Comparison of ENCODE assay signal across 12 cellular contexts in the genomic region with DNA sequence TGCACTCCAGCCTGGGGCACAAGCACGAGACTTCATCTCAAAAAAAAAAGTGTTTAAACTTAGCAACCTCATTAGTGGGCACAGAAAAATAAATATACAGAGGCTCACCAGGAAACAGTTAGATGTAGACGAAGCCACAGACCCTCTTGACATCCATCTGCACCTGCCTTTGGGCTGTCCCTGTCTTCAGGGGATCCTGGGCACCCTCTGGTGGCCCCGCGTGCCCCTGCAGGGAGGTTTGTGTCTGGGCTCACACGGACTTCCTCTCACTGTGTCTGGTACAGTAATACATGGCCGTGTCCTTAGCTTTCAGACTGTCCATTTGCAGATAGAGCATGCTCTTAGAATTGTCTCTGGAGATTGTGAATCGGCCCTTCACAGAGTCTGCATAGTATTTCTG.
DNase-seq lines count a peak whose midpoint lies in the region; ATAC-seq, FAIRE-seq and TF ChIP-seq lines count a peak whose summit lies in the region.
"Had no signal": no experiment of that assay in that cellular context is flagged by ENCODE, and none has a peak within 500 bp of the region (broad histone marks: within the 10 kb centered on the region; RNA-seq: fewer than 3 reads in every experiment).

No MANE protein-coding gene starts in this region.

- no peaks in the 10 kb centered on the region for H3K79me2 ChIP-seq in K562 (ENCODE audit: control insufficient read depth, insufficient read depth, low read length)

- H3K27ac Mint-ChIP-seq in activated B cell treated with CpG ODN at 0.5 μM for 24 hours, result no peak overlapping the region
- H3K27ac Mint-ChIP-seq: brain had no signal

- FAIRE-seq in K562 (lab: Jason Lieb, UNC), result no peak
- FAIRE-seq: GM19239 had no signal

- H3K4me3 ChIP-seq in K562, result no peak overlapping the region
- H3K4me3 ChIP-seq in upper lobe of right lung, result no peak overlapping the region

- WGBS in K562 (ENCODE audit: insufficient coverage, low coverage, missing lambda C conversion rate), result 3% methylated on average over 7 of the region's 7 CpGs

- H3K4me3 Mint-ChIP-seq in activated B cell treated with CpG ODN at 0.5 μM for 24 hours, result no peak overlapping the region
- H3K4me3 Mint-ChIP-seq: brain had no signal

- no peak for TF ChIP-seq CTCF in activated B cell treated with CpG ODN at 0.5 μM for 24 hours (IDR thresholded peaks at IDR 0.05)
- peak; percentile 41 to 46 (median 45) for TF ChIP-seq CTCF in K562 (IDR thresholded peaks at IDR 0.05 in 2 of 3, conservative IDR thresholded peaks at IDR 0.05 in 1 of 3; ENCODE audit: insufficient read depth in 2 of 3, low read depth in 1 of 3, low read length in 3 of 3)
- TF ChIP-seq CTCF in upper lobe of right lung (IDR thresholded peaks at IDR 0.05), result peak; percentile 19

- in situ Hi-C loops in K562 (cut with MboI), result no loop called here

- POLR2A ChIA-PET in activated B cell treated with CpG ODN at 0.5 μM for 24 hours (lab: Charles Lee), result no interaction called here
- POLR2A ChIA-PET in K562 (lab: Yijun Ruan, JAX), result no interaction called here

- peaks cover 10% of the 10 kb centered on the region for H3K4me1 Mint-ChIP-seq in activated B cell treated with CpG ODN at 0.5 μM for 24 hours
- H3K4me1 Mint-ChIP-seq: brain had no signal

- H3K9me3 ChIP-seq in K562 (replicated peaks; ENCODE audit: control insufficient read depth, insufficient read depth, low read depth, low read length) (no peaks in the 10 kb centered on the region), upper lobe of right lung (no peaks in the 10 kb centered on the region)

- H2AFZ ChIP-seq in K562 (ENCODE audit: low read depth, low read length), result no peak overlapping the region

- intact Hi-C loops in activated B cell treated with CpG ODN at 0.5 μM for 24 hours (cut with micrococcal nuclease), result no loop called here
- intact Hi-C loops in K562 (cut with micrococcal nuclease), result no loop called here
- intact Hi-C loops in upper lobe of right lung (cut with DNase I), result no loop called here

- H3K36me3 ChIP-seq in K562 (ENCODE audit: control insufficient read depth, insufficient read depth, low read length) (no peaks in the 10 kb centered on the region), upper lobe of right lung (no peaks in the 10 kb centered on the region)

- no peaks in the 10 kb centered on the region for H3K4me1 ChIP-seq in K562 (replicated peaks in 1 of 2; ENCODE audit: control insufficient read depth in 2 of 2, insufficient read depth in 2 of 2, low read length in 2 of 2)
- H3K4me1 ChIP-seq in upper lobe of right lung, result no peaks in the 10 kb centered on the region

- H3K4me2 ChIP-seq in K562 (ENCODE audit: insufficient read depth, low read length), result no peak overlapping the region

- no peaks in the 10 kb centered on the region for H4K20me1 ChIP-seq in K562 (replicated peaks; ENCODE audit: control insufficient read depth, insufficient read depth, low read length)

- TF ChIP-seq RAD21 in K562 (CRISPR knock-in tag; conservative IDR thresholded peaks at IDR 0.05 in 1 of 2, IDR thresholded peaks at IDR 0.05 in 1 of 2), result peak in 1 of 2 experiments; percentile 12; a peak in 1 of 4 replicates

- H3K9ac ChIP-seq in K562 (ENCODE audit: insufficient read depth in 1 of 2, low read depth in 2 of 2, low read length in 2 of 2), result no peak overlapping the region

- TF ChIP-seq EP300 in K562 (IDR thresholded peaks at IDR 0.05; ENCODE audit: low read length), result no peak

- H3K9me3 Mint-ChIP-seq in activated B cell treated with CpG ODN at 0.5 μM for 24 hours, result no peaks in the 10 kb centered on the region

- peak; percentile 87 for ATAC-seq in activated B cell treated with CpG ODN at 0.5 μM for 24 hours (ENCODE audit: low read depth)
- ATAC-seq in K562, result peak; percentile 80
- ATAC-seq in upper lobe of right lung, result peak; percentile 52
- no peak for ATAC-seq in HG03045 (IDR thresholded peaks at IDR 0.05; ENCODE audit: unreplicated experiment)
- ATAC-seq in HG03521 (IDR thresholded peaks at IDR 0.05; ENCODE audit: unreplicated experiment), result no peak
- ATAC-seq in GM18909 (IDR thresholded peaks at IDR 0.05; ENCODE audit: poor library complexity, unreplicated experiment), result no peak

- no peak overlapping the region for H3K27ac ChIP-seq in K562 (ENCODE audit: extremely low read depth, low read depth, low read length)
- no peak overlapping the region for H3K27ac ChIP-seq in upper lobe of right lung

- CTCF ChIA-PET in activated B cell treated with CpG ODN at 0.5 μM for 24 hours (lab: Charles Lee), result interaction anchor here (1.0 to 1.5 kb wide), 4 partner anchors 35 to 87 kb away, joined by 3 to 5 read pairs (median 4); no protein-coding TSS in a partner anchor
- CTCF ChIA-PET in K562 (lab: Yijun Ruan, JAX; ENCODE audit: low intra/inter-chr PET ratio), result no interaction called here

- H3K27me3 ChIP-seq in K562 (ENCODE audit: control insufficient read depth in 2 of 2, insufficient read depth in 2 of 2, low read length in 2 of 2) (no peaks in the 10 kb centered on the region), upper lobe of right lung (peaks cover 26% of the 10 kb centered on the region)

- no TSS peak for BruUV-seq in K562 (replicated peaks; lab: Mats Ljungman, UMichigan)

- H3K9me1 ChIP-seq in K562 (ENCODE audit: control insufficient read depth, insufficient read depth, low read length), result no peaks in the 10 kb centered on the region

- no peak for TF ChIP-seq POLR2A in K562 (conservative IDR thresholded peaks at IDR 0.05)

- H3K36me3 Mint-ChIP-seq in activated B cell treated with CpG ODN at 0.5 μM for 24 hours (ENCODE audit: low read depth), result no peaks in the 10 kb centered on the region
- H3K36me3 Mint-ChIP-seq: brain had no signal

- peak; percentile 52 for DNase-seq in activated gamma-delta T cell treated with Interleukin-2 at 50 U/mL for 16 hours
- no peak for DNase-seq in activated gamma-delta T cell (lab: John Stamatoyannopoulos, UW)
- peak; percentile 39 for DNase-seq in activated B cell treated with CpG ODN at 0.5 μM for 24 hours
- DNase-seq in K562 (ENCODE audit: extremely low read depth in 1 of 4, low spot score in 3 of 4), result peak in 2 of 4 experiments; percentile 12
- no peak for DNase-seq in upper lobe of right lung
- DNase-seq: head of caudate nucleus, RPMI8226 had no signal

- peaks cover 26% of the 10 kb centered on the region for H3K27me3 Mint-ChIP-seq in activated B cell treated with CpG ODN at 0.5 μM for 24 hours
- H3K27me3 Mint-ChIP-seq: brain had no signal

TF ChIP-seq in K562, 482 proteins besides CTCF, POLR2A, EP300 and RAD21:
- TF ChIP-seq ASH1L (IDR thresholded peaks at IDR 0.05; ENCODE audit: borderline replicate concordance, low read depth, partially characterized antibody) (no peak), SREBF1 (IDR thresholded peaks at IDR 0.05; ENCODE audit: borderline replicate concordance, low read depth, low read length) (no peak), ZFX (CRISPR knock-in tag; IDR thresholded peaks at IDR 0.05) (no peak), ATF1 (CRISPR knock-in tag; IDR thresholded peaks at IDR 0.05) (no peak), ATF1 (tag; IDR thresholded peaks at IDR 0.05) (no peak)
- TF ChIP-seq, protein P1, sequence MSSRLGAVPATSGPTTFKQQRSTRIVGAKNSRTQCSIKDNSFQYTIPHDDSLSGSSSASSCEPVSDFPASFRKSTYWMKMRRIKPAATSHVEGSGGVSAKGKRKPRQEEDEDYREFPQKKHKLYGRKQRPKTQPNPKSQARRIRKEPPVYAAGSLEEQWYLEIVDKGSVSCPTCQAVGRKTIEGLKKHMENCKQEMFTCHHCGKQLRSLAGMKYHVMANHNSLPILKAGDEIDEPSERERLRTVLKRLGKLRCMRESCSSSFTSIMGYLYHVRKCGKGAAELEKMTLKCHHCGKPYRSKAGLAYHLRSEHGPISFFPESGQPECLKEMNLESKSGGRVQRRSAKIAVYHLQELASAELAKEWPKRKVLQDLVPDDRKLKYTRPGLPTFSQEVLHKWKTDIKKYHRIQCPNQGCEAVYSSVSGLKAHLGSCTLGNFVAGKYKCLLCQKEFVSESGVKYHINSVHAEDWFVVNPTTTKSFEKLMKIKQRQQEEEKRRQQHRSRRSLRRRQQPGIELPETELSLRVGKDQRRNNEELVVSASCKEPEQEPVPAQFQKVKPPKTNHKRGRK (tag; IDR thresholded peaks at IDR 0.05), result no peak

Comparison
In these comparisons a context has a peak if more than half of its experiments do, and no peak if none do; other contexts are left out.
1. DNase-seq: peak in activated gamma-delta T cell treated with Interleukin-2 at 50 U/mL for 16 hours (single experiment) and activated B cell treated with CpG ODN at 0.5 μM for 24 hours (single experiment); none in activated gamma-delta T cell (single experiment) and upper lobe of right lung (single experiment).
2. ATAC-seq: peak in activated B cell treated with CpG ODN at 0.5 μM for 24 hours (single experiment), K562 (single experiment) and upper lobe of right lung (single experiment); none in HG03045 (single experiment), HG03521 (single experiment) and GM18909 (single experiment).